ENCODE assay signal across 1 cellular context in genomic region chr19:660793-661426, GRCh38.
TF ChIP-seq lines count a peak whose summit lies in the region.

No MANE protein-coding gene starts in this region.

TF ChIP-seq in GM23338, 12 proteins besides CTCF, POLR2A, EP300 and RAD21:
- no peak for TF ChIP-seq REST (IDR thresholded peaks at IDR 0.05; ENCODE audit: unreplicated experiment)
TF ChIP-seq in GM23338: peak in this region for 0.
